1 cellular context compared by ENCODE assay signal in genomic region chr16:24845726-24846547, GRCh38.
TF ChIP-seq lines count a peak whose summit lies in the region.

Gene SLC5A11, plus strand, starts transcription at chr16:24845963. Its CDS starts 12,681 bp downstream, at chr16:24858644.

TF ChIP-seq in HepG2, 621 proteins besides CTCF, POLR2A, EP300 and RAD21 (continued from another document and continues in another):
- TF ChIP-seq SETDB1 (CRISPR knock-in tag; IDR thresholded peaks at IDR 0.05; ENCODE audit: borderline replicate concordance) = no peak
- no peak for TF ChIP-seq PBX3 (CRISPR knock-in tag; IDR thresholded peaks at IDR 0.05; ENCODE audit: borderline replicate concordance)
- TF ChIP-seq ATF6 (CRISPR knock-in tag; conservative IDR thresholded peaks at IDR 0.05) = no peak
- no peak; the same call in 1 of the 2 replicates for TF ChIP-seq E2F5 (CRISPR knock-in tag; conservative IDR thresholded peaks at IDR 0.05)
- no peak for TF ChIP-seq AFF4 (CRISPR knock-in tag; IDR thresholded peaks at IDR 0.05)
- TF ChIP-seq KLF12 (CRISPR knock-in tag; IDR thresholded peaks at IDR 0.05; ENCODE audit: borderline replicate concordance) = no peak
- 0 out of 2 replicates have a peak, but pooled peaks have one; percentile 9 for TF ChIP-seq STAG1 (CRISPR knock-in tag; IDR thresholded peaks at IDR 0.05)
- no peak for TF ChIP-seq ZNF678 (CRISPR knock-in tag; IDR thresholded peaks at IDR 0.05)
- peak; percentile 47; the same call in 1 of the 2 replicates for TF ChIP-seq ZNF609 (CRISPR knock-in tag; IDR thresholded peaks at IDR 0.05; ENCODE audit: borderline replicate concordance)
- no peak; the same call in 1 of the 2 replicates for TF ChIP-seq ZBTB34 (CRISPR knock-in tag; IDR thresholded peaks at IDR 0.05)
- no peak for TF ChIP-seq TBL1XR1 (IDR thresholded peaks at IDR 0.05; ENCODE audit: borderline replicate concordance, low read length, partially characterized antibody)
- TF ChIP-seq ATF3 (CRISPR knock-in tag; IDR thresholded peaks at IDR 0.05) = no peak
- no peak for TF ChIP-seq ZNF569 (CRISPR knock-in tag; IDR thresholded peaks at IDR 0.05; ENCODE audit: borderline replicate concordance)
- TF ChIP-seq ZNF672 (CRISPR knock-in tag; IDR thresholded peaks at IDR 0.05) = no peak
- no peak for TF ChIP-seq ZNF260 (CRISPR knock-in tag; IDR thresholded peaks at IDR 0.05; ENCODE audit: borderline replicate concordance, low read depth)
- TF ChIP-seq ZNF878 (CRISPR knock-in tag; IDR thresholded peaks at IDR 0.05) = no peak
- TF ChIP-seq KDM1A (CRISPR knock-in tag; IDR thresholded peaks at IDR 0.05) = no peak
- TF ChIP-seq ZNF224 (CRISPR knock-in tag; IDR thresholded peaks at IDR 0.05) = no peak
- no peak; the same call in 1 of the 2 replicates for TF ChIP-seq CSRNP1 (CRISPR knock-in tag; IDR thresholded peaks at IDR 0.05)
- TF ChIP-seq BRCA1 (CRISPR knock-in tag; IDR thresholded peaks at IDR 0.05) = no peak
- no peak for TF ChIP-seq ZNF737 (CRISPR knock-in tag; IDR thresholded peaks at IDR 0.05; ENCODE audit: borderline replicate concordance)
- 0 out of 2 replicates have a peak, but pooled peaks have one; percentile 7 for TF ChIP-seq FOXA3 (CRISPR knock-in tag; IDR thresholded peaks at IDR 0.05)
- TF ChIP-seq DR1 (CRISPR knock-in tag; IDR thresholded peaks at IDR 0.05) = no peak
- peak; percentile 37; the same call in 1 of the 2 replicates for TF ChIP-seq ARNT2 (CRISPR knock-in tag; IDR thresholded peaks at IDR 0.05; ENCODE audit: low read depth)
- TF ChIP-seq ATF7 (IDR thresholded peaks at IDR 0.05) = no peak
- TF ChIP-seq ATF7 (CRISPR knock-in tag; IDR thresholded peaks at IDR 0.05) = no peak
- no peak for TF ChIP-seq KLF6 (CRISPR knock-in tag; IDR thresholded peaks at IDR 0.05)
- TF ChIP-seq POGZ (CRISPR knock-in tag; IDR thresholded peaks at IDR 0.05) = peak; percentile 45; the same call in 1 of the 2 replicates
- TF ChIP-seq ZNF776 (CRISPR knock-in tag; IDR thresholded peaks at IDR 0.05) = no peak
- 0 out of 2 replicates have a peak, but pooled peaks have one; percentile 49 for TF ChIP-seq TARDBP (CRISPR knock-in tag; IDR thresholded peaks at IDR 0.05)
- TF ChIP-seq CENPX (CRISPR knock-in tag; IDR thresholded peaks at IDR 0.05) = no peak
- TF ChIP-seq POGK (CRISPR knock-in tag; conservative IDR thresholded peaks at IDR 0.05) = 0 out of 2 replicates have a peak, but pooled peaks have one; percentile 18
- TF ChIP-seq HOXA9 (CRISPR knock-in tag; IDR thresholded peaks at IDR 0.05; ENCODE audit: borderline replicate concordance) = no peak
- TF ChIP-seq ZNF138 (CRISPR knock-in tag; IDR thresholded peaks at IDR 0.05; ENCODE audit: low read depth) = no peak
- TF ChIP-seq FOXP4 (CRISPR knock-in tag; IDR thresholded peaks at IDR 0.05) = peak; percentile 23; the same call in 1 of the 2 replicates
- peak; percentile 47 for TF ChIP-seq GABPB1 (CRISPR knock-in tag; IDR thresholded peaks at IDR 0.05)
- TF ChIP-seq BCL3 (CRISPR knock-in tag; IDR thresholded peaks at IDR 0.05) = no peak
- peak; percentile 87 for TF ChIP-seq HNF4A (CRISPR knock-in tag; IDR thresholded peaks at IDR 0.05)
